Comparison of ENCODE assay signal across 14 cellular contexts in the genomic region with DNA sequence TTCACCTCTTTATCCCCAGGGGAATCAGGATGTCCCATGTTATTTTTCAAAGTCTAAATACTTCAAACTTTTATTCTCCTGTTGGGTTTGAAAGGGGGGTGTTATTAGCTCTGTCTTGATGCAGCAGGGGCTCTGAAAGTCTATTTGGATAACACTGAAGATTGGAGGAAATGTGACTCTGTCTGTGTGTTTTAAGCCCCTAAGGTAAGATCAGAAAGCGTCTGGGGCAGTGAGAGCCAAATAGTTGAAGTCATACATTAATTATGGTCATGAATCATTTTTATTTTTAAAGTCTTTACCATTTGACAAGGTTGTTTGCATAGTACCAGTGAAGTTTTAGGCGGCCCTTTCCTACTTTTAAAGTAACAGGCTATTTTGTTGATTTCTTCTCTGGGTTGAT.
"Had no signal": no experiment of that assay in that cellular context is flagged by ENCODE, and none has a peak within 500 bp of the region (broad histone marks: within the 10 kb centered on the region; RNA-seq: fewer than 3 reads in every experiment).

No MANE protein-coding gene starts in this region.

- H3K27me3 Mint-ChIP-seq: activated naive CD4-positive, alpha-beta T cell treated with anti-CD3 and anti-CD28 coated beads, Interleukin-2, amount 50 U/mL, for 24 hours; central memory CD8-positive, alpha-beta T cell; naive thymus-derived CD8-positive, alpha-beta T cell had no signal

- H3K27ac Mint-ChIP-seq: activated naive CD4-positive, alpha-beta T cell treated with anti-CD3 and anti-CD28 coated beads, Interleukin-2, amount 50 U/mL, for 24 hours; activated T-cell treated with anti-CD3 and anti-CD28 coated beads, Interleukin-2, amount 50 U/mL, for 72 hours had no signal

- H3K4me1 Mint-ChIP-seq: central memory CD8-positive, alpha-beta T cell had no signal

- ATAC-seq: activated T-cell treated with anti-CD3 and anti-CD28 coated beads, Interleukin-2, amount 50 U/mL, for 72 hours; gastroesophageal sphincter; naive thymus-derived CD8-positive, alpha-beta T cell had no signal

- H3K9me3 Mint-ChIP-seq: activated naive CD4-positive, alpha-beta T cell treated with anti-CD3 and anti-CD28 coated beads, Interleukin-2, amount 50 U/mL, for 24 hours; activated T-cell treated with anti-CD3 and anti-CD28 coated beads, Interleukin-2, amount 50 U/mL, for 72 hours; central memory CD8-positive, alpha-beta T cell; naive thymus-derived CD8-positive, alpha-beta T cell had no signal

- H3K4me3 Mint-ChIP-seq: activated naive CD4-positive, alpha-beta T cell treated with anti-CD3 and anti-CD28 coated beads, Interleukin-2, amount 50 U/mL, for 24 hours; activated T-cell treated with anti-CD3 and anti-CD28 coated beads, Interleukin-2, amount 50 U/mL, for 72 hours; central memory CD8-positive, alpha-beta T cell; naive thymus-derived CD8-positive, alpha-beta T cell had no signal

- DNase-seq: activated CD4-positive, alpha-beta T cell treated with anti-CD3 and anti-CD28 coated beads, Interleukin-2, amount 50 U/mL, for 1 hour; activated CD4-positive, CD25-positive, alpha-beta regulatory T cell treated with anti-CD3 and anti-CD28 coated beads, Interleukin-2, amount 50 U/mL, for 72 hours; activated CD8-positive, alpha-beta memory T cell treated with anti-CD3 and anti-CD28 coated beads, Interleukin-2, amount 50 U/mL, for 4 hours; activated gamma-delta T cell; activated T-cell treated with anti-CD3 and anti-CD28 coated beads, Interleukin-2, amount 50 U/mL, for 72 hours; mesenchymal stem cell; naive thymus-derived CD8-positive, alpha-beta T cell; sigmoid colon; stimulated activated naive CD4-positive, alpha-beta T cell treated with Interleukin-2 at 50 U/mL for 16 hours; T-helper 2 cell; transverse colon had no signal
